ENCODE assay signal across 20 cellular contexts in the genomic region with DNA sequence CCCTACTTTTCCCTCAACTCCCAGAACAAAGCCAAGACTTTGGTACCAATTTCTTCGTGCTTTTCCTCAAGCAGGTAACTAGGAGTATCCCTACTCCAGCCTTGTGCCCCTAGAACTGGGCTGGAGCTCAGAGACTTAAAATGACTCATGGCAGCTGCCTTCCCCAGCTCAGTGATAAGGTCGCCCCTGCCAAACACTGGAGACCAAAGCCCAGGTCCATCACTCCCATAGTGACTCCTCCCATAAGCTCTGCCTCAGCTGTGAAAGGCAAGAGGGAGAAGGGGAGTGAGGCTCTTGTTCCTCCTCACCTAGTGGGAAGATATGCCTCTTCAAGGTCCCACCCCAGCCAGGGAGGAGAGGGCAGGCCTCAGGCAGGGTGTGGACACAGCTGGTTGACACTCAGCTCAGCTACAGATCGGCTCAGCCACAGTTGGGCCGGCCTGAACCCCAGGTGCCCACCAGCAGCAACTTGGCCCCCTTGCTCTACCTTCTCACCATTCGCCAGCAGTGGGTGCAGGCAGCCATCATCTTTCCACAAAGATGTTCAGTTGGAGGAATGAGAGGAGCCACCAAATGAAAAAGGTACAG. TPM values are rescaled to one million over a fixed set of nuclear protein-coding genes. Genes with fewer than 3 reads are reported as not detected.
DNase-seq lines count a peak whose midpoint lies in the region; ATAC-seq, FAIRE-seq and TF ChIP-seq lines count a peak whose summit lies in the region.
"Had no signal": no experiment of that assay in that cellular context is flagged by ENCODE, and none has a peak within 500 bp of the region (broad histone marks: within the 10 kb centered on the region; RNA-seq: fewer than 3 reads in every experiment).

No MANE protein-coding gene starts in this region.

- peaks cover 5% of the 10 kb centered on the region for H3K27me3 Mint-ChIP-seq in endothelial cell (ENCODE audit: unreplicated experiment)

- FAIRE-seq in HepG2 (lab: Jason Lieb, UNC), result no peak
- FAIRE-seq: GM19239 had no signal

- no peak overlapping the region for H3K4me2 ChIP-seq in HepG2 (ENCODE audit: low read depth, low read length)
- H3K4me2 ChIP-seq: BLaER1 had no signal

- H3K4me3 Mint-ChIP-seq in endothelial cell (ENCODE audit: unreplicated experiment), result no peak overlapping the region
- H3K4me3 Mint-ChIP-seq: CD8-positive, alpha-beta memory T cell had no signal

- no peak overlapping the region for H3K27ac ChIP-seq in HepG2 (ENCODE audit: extremely low read length, insufficient read depth, low read length)
- peak overlapping the region; percentile 50 for H3K27ac ChIP-seq in psoas muscle
- H3K27ac ChIP-seq: 22Rv1, BLaER1, HL-60 had no signal

- intact Hi-C loops in HepG2 (cut with micrococcal nuclease; ENCODE audit: unreplicated experiment), result no loop called here
- intact Hi-C loops in psoas muscle (cut with DNase I), result no loop called here

- POLR2A ChIA-PET in HepG2 (lab: Yijun Ruan, JAX), result interaction anchor here (1.3 kb wide), 1 partner anchor 13 kb away, joined by 3 read pairs; no protein-coding TSS in a partner anchor

- WGBS in HepG2 (ENCODE audit: low lambda C conversion rate), result 94% methylated on average over 4 of the region's 5 CpGs
- WGBS in psoas muscle, 3 donors, result 94 to 98% (median 97%) methylated on average over 5 of the region's 5 CpGs

- H3K27ac Mint-ChIP-seq in endothelial cell (ENCODE audit: unreplicated experiment), result no peak overlapping the region
- H3K27ac Mint-ChIP-seq: CD8-positive, alpha-beta memory T cell had no signal

- TF ChIP-seq EP300 in HepG2 (IDR thresholded peaks at IDR 0.05; ENCODE audit: low read depth in 2 of 2, low read length in 2 of 2), result no peak
- TF ChIP-seq EP300 in HepG2 (CRISPR knock-in tag; IDR thresholded peaks at IDR 0.05; ENCODE audit: borderline replicate concordance), result no peak

- CTCF ChIA-PET in HepG2 (lab: Yijun Ruan, JAX; ENCODE audit: low intra/inter-chr PET ratio, low total read pairs), result no interaction called here

- H3K4me3 ChIP-seq in HepG2 (replicated peaks in 1 of 3; ENCODE audit: insufficient read depth in 1 of 3, low read depth in 2 of 3, low read length in 3 of 3) (no peak overlapping the region), psoas muscle (no peak overlapping the region)
- H3K4me3 ChIP-seq: BLaER1 had no signal

- H3K4me1 Mint-ChIP-seq in endothelial cell (ENCODE audit: unreplicated experiment), result no peaks in the 10 kb centered on the region
- H3K4me1 Mint-ChIP-seq: CD8-positive, alpha-beta memory T cell had no signal

- no TSS peak for BruUV-seq in HepG2 (replicated peaks; lab: Mats Ljungman, UMichigan)

- peaks cover 25% of the 10 kb centered on the region for H3K9me3 ChIP-seq in HepG2 (ENCODE audit: low read length)
- peaks cover 16% of the 10 kb centered on the region for H3K9me3 ChIP-seq in psoas muscle

- in situ Hi-C loops in GM18951 (cut with MboI; ENCODE audit: low sequenced_read_pairs, unreplicated experiment) (no loop called here), HepG2 (cut with HindIII; ENCODE audit: extremely low pct_ligation_motif_present, low pct_unique_long_range_greater_than_20kb) (no loop called here)

- H3K36me3 ChIP-seq in HepG2 (replicated peaks in 1 of 2; ENCODE audit: control insufficient read depth in 1 of 2, insufficient read depth in 2 of 2, low read length in 2 of 2) (peaks cover 18 to 74% of the 10 kb centered on the region in 2 experiments), psoas muscle (ENCODE audit: insufficient read depth in 1 of 2, low read depth in 1 of 2) (peaks cover 2 to 100% of the 10 kb centered on the region in 2 donors)

- DNase-seq in activated CD8-positive, alpha-beta memory T cell treated with anti-CD3 and anti-CD28 coated beads for 24 hours, result peak; percentile 24
- DNase-seq in activated CD8-positive, alpha-beta memory T cell treated with anti-CD3 and anti-CD28 coated beads, Interleukin-2, amount 50 U/mL, for 4 hours, result no peak
- DNase-seq in HepG2 (ENCODE audit: low spot score) (no peak), psoas muscle (no peak), NCI-H524 treated with DMSO at 0.1 percent for 48 hours (lab: John Stamatoyannopoulos, UW) (no peak), NCI-H2107 (lab: John Stamatoyannopoulos, UW) (no peak), endothelial cell (ENCODE audit: low spot score) (no peak)
- DNase-seq: AML-193; Caco-2; CD8-positive, alpha-beta memory T cell; DMS53; GF-D8 had no signal

- TF ChIP-seq POLR2A in GM18951 (IDR thresholded peaks at IDR 0.05; ENCODE audit: extremely low read depth, insufficient read depth, insufficient read length), result peak; percentile 18
- peak in 1 of 2 experiments; percentile 26; a peak in 1 of 4 replicates for TF ChIP-seq POLR2A in HepG2 (IDR thresholded peaks at IDR 0.05; ENCODE audit: insufficient read depth in 1 of 2, low read depth in 2 of 2, low read length in 2 of 2)

- no peaks in the 10 kb centered on the region for H4K20me1 ChIP-seq in HepG2 (ENCODE audit: insufficient read depth, low read length)
- H4K20me1 ChIP-seq: BLaER1 had no signal

- H3K27me3 ChIP-seq in HepG2 (ENCODE audit: control insufficient read depth in 1 of 2, insufficient read depth in 2 of 2, low read length in 2 of 2) (no peaks in the 10 kb centered on the region), psoas muscle (ENCODE audit: insufficient read depth in 3 of 3, low read length in 2 of 3) (no peaks in the 10 kb centered on the region)
- H3K27me3 ChIP-seq: BLaER1 had no signal

- peaks cover 9% of the 10 kb centered on the region for H3K9me3 Mint-ChIP-seq in endothelial cell (ENCODE audit: unreplicated experiment)

- ATAC-seq in HepG2 (peak; percentile 16; the same call in 2 of the 3 replicates), psoas muscle (peak; percentile 26 to 57 (median 38))
- ATAC-seq: HCT116 had no signal

- H2AFZ ChIP-seq in HepG2 (ENCODE audit: low read length), result no peak overlapping the region

- no peaks in the 10 kb centered on the region for H3K79me2 ChIP-seq in HepG2 (ENCODE audit: insufficient read depth, low read length)

- H3K36me3 Mint-ChIP-seq in endothelial cell (ENCODE audit: low read depth, unreplicated experiment), result peaks cover 45% of the 10 kb centered on the region

- H3K4me1 ChIP-seq in HepG2 (ENCODE audit: insufficient read depth, low read length) (no peaks in the 10 kb centered on the region), psoas muscle (peaks cover under 1% of the 10 kb centered on the region)
- H3K4me1 ChIP-seq: Caco-2 had no signal

- TF ChIP-seq CTCF in HepG2 (CRISPR knock-in tag; IDR thresholded peaks at IDR 0.05) (no peak), psoas muscle (IDR thresholded peaks at IDR 0.05) (no peak), endothelial cell (IDR thresholded peaks at IDR 0.05; ENCODE audit: unreplicated experiment) (no peak)

- no peak for TF ChIP-seq RAD21 in HepG2 (CRISPR knock-in tag; IDR thresholded peaks at IDR 0.05)

- no peak overlapping the region for H3K9ac ChIP-seq in HepG2 (ENCODE audit: insufficient read depth, low read depth, low read length)
- H3K9ac ChIP-seq: BLaER1 had no signal

RNA-seq across cellular contexts. Expression of gene CYREN, which starts 13.8 kb away (rescaled TPM):
- 60.7 and 68.6 TPM in 2 replicates for total RNA-seq in HepG2 (2016; rRNA removed; fragmentation: Illumina TruSeq; extraction: Trizol)
- 24.2 and 27.7 TPM in 2 replicates for total RNA-seq in HepG2 (2016; cell fraction: cytosol; rRNA removed; fragmentation: Illumina TruSeq; extraction: Trizol; ENCODE audit: low read depth)
- 58.8 and 66.8 TPM in 2 replicates for total RNA-seq in HepG2 (2016; cell fraction: insoluble cytoplasmic fraction; rRNA removed; fragmentation: Illumina TruSeq; extraction: Trizol)
- 48.2 and 58.3 TPM in 2 replicates for total RNA-seq in HepG2 (2016; cell fraction: membrane; rRNA removed; fragmentation: Illumina TruSeq; extraction: Trizol)
- 42.2 and 46.2 TPM in 2 replicates for total RNA-seq in HepG2 (2016; cell fraction: nucleus; rRNA removed; fragmentation: Illumina TruSeq; extraction: Trizol)
- polyA plus RNA-seq in HepG2 (2011; rRNA removed), result 19.3 and 20.7 TPM in 2 replicates
- 19.8 and 20.9 TPM in 2 replicates for polyA plus RNA-seq in HepG2 (2011; cell fraction: cytosol; rRNA removed)
- polyA plus RNA-seq in HepG2 (2011; cell fraction: nucleus; rRNA removed), result 15.6 and 18.8 TPM in 2 replicates
- 44.5 and 69.6 TPM in 2 replicates for polyA plus RNA-seq in HepG2 (2012)
- polyA plus RNA-seq in HepG2 (2016; cell fraction: cytosol; fragmentation: Illumina TruSeq; extraction: Trizol; ENCODE audit: low read depth), result 13.5 and 22.0 TPM in 2 replicates
- 62.6 and 67.4 TPM in 2 replicates for polyA plus RNA-seq in HepG2 (2016; cell fraction: insoluble cytoplasmic fraction; fragmentation: Illumina TruSeq; extraction: Trizol; ENCODE audit: low read depth)
- polyA plus RNA-seq in HepG2 (2016; cell fraction: membrane; fragmentation: Illumina TruSeq; extraction: Trizol; ENCODE audit: low read depth), result 31.2 and 44.6 TPM in 2 replicates
- polyA plus RNA-seq in HepG2 (2016; cell fraction: nucleus; fragmentation: Illumina TruSeq; extraction: Trizol; ENCODE audit: insufficient read depth, low read depth), result 46.9 and 49.8 TPM in 2 replicates
- 24.4 and 62.5 TPM in 2 replicates for polyA minus RNA-seq in HepG2 (2011; rRNA and poly(A)+ RNA removed; ENCODE audit: low replicate concordance)
- polyA minus RNA-seq in HepG2 (2011; cell fraction: cytosol; rRNA and poly(A)+ RNA removed), result 8.6 and 12.1 TPM in 2 replicates
- polyA minus RNA-seq in HepG2 (2011; cell fraction: nucleus; rRNA and poly(A)+ RNA removed), result 20.6 and 24.7 TPM in 2 replicates
- 10 to 100 TPM; 20.6 to 29.4 (median 25.3) TPM for total RNA-seq in psoas muscle
- polyA plus RNA-seq in psoas muscle, result 10 to 100 TPM; 25.0 to 61.2 (median 46.3) TPM
- 38.1 TPM for total RNA-seq in endothelial cell (ENCODE audit: unreplicated experiment)

RNA-seq across cellular contexts. Expression of gene WDR91, which starts 27.0 kb away (rescaled TPM):
- 10.0 and 12.1 TPM in 2 replicates for total RNA-seq in HepG2 (2016; rRNA removed; fragmentation: Illumina TruSeq; extraction: Trizol)
- 1.1 and 1.8 TPM in 2 replicates for total RNA-seq in HepG2 (2016; cell fraction: cytosol; rRNA removed; fragmentation: Illumina TruSeq; extraction: Trizol; ENCODE audit: low read depth)
- 9.2 and 12.1 TPM in 2 replicates for total RNA-seq in HepG2 (2016; cell fraction: insoluble cytoplasmic fraction; rRNA removed; fragmentation: Illumina TruSeq; extraction: Trizol)
- total RNA-seq in HepG2 (2016; cell fraction: membrane; rRNA removed; fragmentation: Illumina TruSeq; extraction: Trizol), result 1.5 and 2.3 TPM in 2 replicates
- total RNA-seq in HepG2 (2016; cell fraction: nucleus; rRNA removed; fragmentation: Illumina TruSeq; extraction: Trizol), result 11.3 and 14.5 TPM in 2 replicates
- 11.6 and 13.7 TPM in 2 replicates for polyA plus RNA-seq in HepG2 (2011; rRNA removed)
- polyA plus RNA-seq in HepG2 (2011; cell fraction: cytosol; rRNA removed), result 7.2 and 8.6 TPM in 2 replicates
- polyA plus RNA-seq in HepG2 (2011; cell fraction: nucleus; rRNA removed), result 43.9 and 51.3 TPM in 2 replicates
- polyA plus RNA-seq in HepG2 (2012), result 5.7 and 6.1 TPM in 2 replicates
- polyA plus RNA-seq in HepG2 (2016; cell fraction: cytosol; fragmentation: Illumina TruSeq; extraction: Trizol; ENCODE audit: low read depth), result 0.26 and 0.31 TPM in 2 replicates
- 10.7 and 11.4 TPM in 2 replicates for polyA plus RNA-seq in HepG2 (2016; cell fraction: insoluble cytoplasmic fraction; fragmentation: Illumina TruSeq; extraction: Trizol; ENCODE audit: low read depth)
- polyA plus RNA-seq in HepG2 (2016; cell fraction: membrane; fragmentation: Illumina TruSeq; extraction: Trizol; ENCODE audit: low read depth), result 0.56 and 0.65 TPM in 2 replicates
- polyA plus RNA-seq in HepG2 (2016; cell fraction: nucleus; fragmentation: Illumina TruSeq; extraction: Trizol; ENCODE audit: insufficient read depth, low read depth), result 21.1 and 22.2 TPM in 2 replicates
- 8.2 and 19.7 TPM in 2 replicates for polyA minus RNA-seq in HepG2 (2011; rRNA and poly(A)+ RNA removed; ENCODE audit: low replicate concordance)
- polyA minus RNA-seq in HepG2 (2011; cell fraction: cytosol; rRNA and poly(A)+ RNA removed), result 5.3 and 8.8 TPM in 2 replicates
- 12.6 and 17.4 TPM in 2 replicates for polyA minus RNA-seq in HepG2 (2011; cell fraction: nucleus; rRNA and poly(A)+ RNA removed)
- 10 to 100 TPM in 1 of 4 donors, 1 to 10 TPM in 3; 4.8 to 23.6 (median 8.5) TPM for total RNA-seq in psoas muscle
- polyA plus RNA-seq in psoas muscle, result 1 to 10 TPM; 2.7 to 4.0 (median 2.8) TPM
- 11.5 TPM for total RNA-seq in endothelial cell (ENCODE audit: unreplicated experiment)

RNA-seq across cellular contexts. Expression of gene TMEM140, which starts 36.5 kb away (rescaled TPM):
- total RNA-seq in HepG2 (2016; rRNA removed; fragmentation: Illumina TruSeq; extraction: Trizol) (5.6 and 9.2 TPM in 2 replicates), psoas muscle (100 to 1,000 TPM in 1 of 4 donors, 10 to 100 TPM in 3; 67.0 to 106 (median 74.0) TPM), endothelial cell (ENCODE audit: unreplicated experiment) (not detected)
- total RNA-seq in HepG2 (2016; cell fraction: cytosol; rRNA removed; fragmentation: Illumina TruSeq; extraction: Trizol; ENCODE audit: low read depth), result 1.1 and 1.5 TPM in 2 replicates
- 6.3 and 8.9 TPM in 2 replicates for total RNA-seq in HepG2 (2016; cell fraction: insoluble cytoplasmic fraction; rRNA removed; fragmentation: Illumina TruSeq; extraction: Trizol)
- 2.6 and 3.2 TPM in 2 replicates for total RNA-seq in HepG2 (2016; cell fraction: membrane; rRNA removed; fragmentation: Illumina TruSeq; extraction: Trizol)
- total RNA-seq in HepG2 (2016; cell fraction: nucleus; rRNA removed; fragmentation: Illumina TruSeq; extraction: Trizol), result 7.9 and 10.4 TPM in 2 replicates
- polyA plus RNA-seq in HepG2 (2011; rRNA removed) (21.7 and 35.7 TPM in 2 replicates), psoas muscle (10 to 100 TPM; 25.4 to 62.1 (median 52.5) TPM)
- 24.2 and 35.4 TPM in 2 replicates for polyA plus RNA-seq in HepG2 (2011; cell fraction: cytosol; rRNA removed)
- polyA plus RNA-seq in HepG2 (2011; cell fraction: nucleus; rRNA removed), result 17.7 and 30.5 TPM in 2 replicates
- 45.3 and 74.1 TPM in 2 replicates for polyA plus RNA-seq in HepG2 (2012)
- 1.1 TPM in 2 replicates for polyA plus RNA-seq in HepG2 (2016; cell fraction: cytosol; fragmentation: Illumina TruSeq; extraction: Trizol; ENCODE audit: low read depth)
- 5.3 and 6.1 TPM in 2 replicates for polyA plus RNA-seq in HepG2 (2016; cell fraction: insoluble cytoplasmic fraction; fragmentation: Illumina TruSeq; extraction: Trizol; ENCODE audit: low read depth)
- polyA plus RNA-seq in HepG2 (2016; cell fraction: membrane; fragmentation: Illumina TruSeq; extraction: Trizol; ENCODE audit: low read depth), result 2.1 and 2.2 TPM in 2 replicates
- polyA plus RNA-seq in HepG2 (2016; cell fraction: nucleus; fragmentation: Illumina TruSeq; extraction: Trizol; ENCODE audit: insufficient read depth, low read depth), result 7.8 and 11.6 TPM in 2 replicates
- polyA minus RNA-seq in HepG2 (2011; rRNA and poly(A)+ RNA removed; ENCODE audit: low replicate concordance), result 0.26 and 39.0 TPM in 2 replicates
- polyA minus RNA-seq in HepG2 (2011; cell fraction: cytosol; rRNA and poly(A)+ RNA removed), result 15.9 and 32.1 TPM in 2 replicates
- polyA minus RNA-seq in HepG2 (2011; cell fraction: nucleus; rRNA and poly(A)+ RNA removed), result 41.2 and 55.0 TPM in 2 replicates
- total RNA-seq: A673 had no signal

RNA-seq across cellular contexts. Expression of gene STRA8, which starts 49.3 kb away (rescaled TPM):
- not detected in 2 replicates for total RNA-seq in HepG2 (2016; rRNA removed; fragmentation: Illumina TruSeq; extraction: Trizol)
- total RNA-seq in HepG2 (2016; cell fraction: cytosol; rRNA removed; fragmentation: Illumina TruSeq; extraction: Trizol; ENCODE audit: low read depth), result not detected in 2 replicates
- total RNA-seq in HepG2 (2016; cell fraction: insoluble cytoplasmic fraction; rRNA removed; fragmentation: Illumina TruSeq; extraction: Trizol), result not detected in 2 replicates
- total RNA-seq in HepG2 (2016; cell fraction: membrane; rRNA removed; fragmentation: Illumina TruSeq; extraction: Trizol), result not detected in 2 replicates
- not detected in 2 replicates for total RNA-seq in HepG2 (2016; cell fraction: nucleus; rRNA removed; fragmentation: Illumina TruSeq; extraction: Trizol)
- polyA plus RNA-seq in HepG2 (2011; rRNA removed), result 0.20 TPM in 1 of 2 replicates, not detected in the other
- not detected in 2 replicates for polyA plus RNA-seq in HepG2 (2011; cell fraction: cytosol; rRNA removed)
- 0.18 and 0.38 TPM in 2 replicates for polyA plus RNA-seq in HepG2 (2011; cell fraction: nucleus; rRNA removed)
- not detected in 2 replicates for polyA plus RNA-seq in HepG2 (2012)
- not detected in 2 replicates for polyA plus RNA-seq in HepG2 (2016; cell fraction: cytosol; fragmentation: Illumina TruSeq; extraction: Trizol; ENCODE audit: low read depth)
- not detected in 2 replicates for polyA plus RNA-seq in HepG2 (2016; cell fraction: insoluble cytoplasmic fraction; fragmentation: Illumina TruSeq; extraction: Trizol; ENCODE audit: low read depth)
- polyA plus RNA-seq in HepG2 (2016; cell fraction: membrane; fragmentation: Illumina TruSeq; extraction: Trizol; ENCODE audit: low read depth), result not detected in 2 replicates
- not detected in 2 replicates for polyA plus RNA-seq in HepG2 (2016; cell fraction: nucleus; fragmentation: Illumina TruSeq; extraction: Trizol; ENCODE audit: insufficient read depth, low read depth)
- not detected in 2 replicates for polyA minus RNA-seq in HepG2 (2011; rRNA and poly(A)+ RNA removed; ENCODE audit: low replicate concordance)
- not detected in 2 replicates for polyA minus RNA-seq in HepG2 (2011; cell fraction: cytosol; rRNA and poly(A)+ RNA removed)
- not detected in 2 replicates for polyA minus RNA-seq in HepG2 (2011; cell fraction: nucleus; rRNA and poly(A)+ RNA removed)
- total RNA-seq in psoas muscle, result not detected
- not detected for polyA plus RNA-seq in psoas muscle
- not detected for total RNA-seq in endothelial cell (ENCODE audit: unreplicated experiment)
- total RNA-seq: A673; Caco-2; CD8-positive, alpha-beta memory T cell; H4 had no signal
- polyA plus RNA-seq: CD8-positive, alpha-beta memory T cell had no signal
